Comparison of ENCODE assay signal across 19 cellular contexts in the genomic region with DNA sequence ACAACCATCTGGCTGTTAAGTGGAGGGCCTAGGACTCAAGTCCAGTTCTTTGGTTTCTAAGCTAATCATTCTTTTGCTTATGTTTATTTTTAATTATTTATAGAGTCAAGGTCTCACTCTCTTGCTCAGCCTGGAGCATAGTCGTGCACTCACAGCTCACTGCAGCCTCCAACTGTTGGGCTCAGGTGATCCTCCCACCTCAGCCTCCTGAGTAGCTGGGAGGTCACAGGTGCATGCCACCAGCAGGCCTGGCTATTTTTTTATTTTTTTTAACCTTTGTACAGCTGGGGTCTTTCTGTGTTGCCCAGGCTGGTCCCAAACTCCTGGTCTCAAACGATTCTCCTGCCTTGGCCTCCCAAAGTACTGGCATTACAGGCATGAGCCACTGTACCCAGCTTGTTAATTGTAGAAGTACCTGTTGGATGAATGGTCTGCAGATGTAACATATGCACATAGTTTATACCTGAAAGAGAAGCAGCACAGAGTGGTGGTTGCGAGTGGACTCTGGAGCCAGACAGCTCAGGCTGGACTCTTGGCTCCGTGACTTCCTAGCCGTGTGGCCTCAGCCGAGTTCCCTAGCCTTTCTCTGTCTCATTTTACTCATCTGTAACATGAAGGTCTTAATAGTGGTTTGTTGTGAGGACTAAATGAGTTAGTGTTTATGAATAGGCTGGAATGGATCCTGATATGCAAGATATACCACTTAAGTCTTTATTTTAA.
"Had no signal": no experiment of that assay in that cellular context is flagged by ENCODE, and none has a peak within 500 bp of the region (broad histone marks: within the 10 kb centered on the region; RNA-seq: fewer than 3 reads in every experiment).

No MANE protein-coding gene starts in this region.

- H3K4me1 Mint-ChIP-seq: neural crest cell had no signal

- H3K27ac Mint-ChIP-seq: natural killer cell, type B pancreatic cell had no signal

- H3K36me3 Mint-ChIP-seq: natural killer cell, type B pancreatic cell had no signal

- H3K9me3 ChIP-seq: gastroesophageal sphincter, mucosa of descending colon, suprapubic skin, thyroid gland had no signal

- H3K27ac ChIP-seq: dorsolateral prefrontal cortex, gastroesophageal sphincter, suprapubic skin, thyroid gland had no signal

- H3K4me3 ChIP-seq: dorsolateral prefrontal cortex, gastroesophageal sphincter, mucosa of descending colon, suprapubic skin, thyroid gland had no signal

- H3K36me3 ChIP-seq: gastroesophageal sphincter, suprapubic skin, thyroid gland had no signal

- H3K27me3 ChIP-seq: dorsolateral prefrontal cortex, gastroesophageal sphincter, suprapubic skin, thyroid gland had no signal

- DNase-seq: cortex of kidney; dorsolateral prefrontal cortex; effector memory CD4-positive, alpha-beta T cell; glutamatergic neuron; kidney; left cardiac atrium; left ventricle myocardium superior; mucosa of descending colon; natural killer cell; posterior cingulate gyrus; small intestine; stimulated activated CD4-positive, alpha-beta T cell treated with anti-CD3 and anti-CD28 coated beads, Interleukin-2, amount 100 ng/mL, for 48 hours; stimulated activated naive CD8-positive, alpha-beta T cell treated with anti-CD3 and anti-CD28 coated beads, Interleukin-15, Interleukin-2, amounts not matched to agents 100 U/mL and 50 U/mL, for 24 hours; thyroid gland had no signal

- ATAC-seq: esophagus mucosa; gastroesophageal sphincter; left cardiac atrium; mucosa of descending colon; natural killer cell; stimulated activated naive CD8-positive, alpha-beta T cell treated with anti-CD3 and anti-CD28 coated beads, Interleukin-15, Interleukin-2, amounts not matched to agents 100 U/mL and 50 U/mL, for 24 hours had no signal

- H3K4me3 Mint-ChIP-seq: natural killer cell, neural crest cell, type B pancreatic cell had no signal

- H3K27me3 Mint-ChIP-seq: type B pancreatic cell had no signal

- H3K9me3 Mint-ChIP-seq: natural killer cell, neural crest cell, type B pancreatic cell had no signal
